1 cellular context compared by ENCODE assay signal in genomic region chr1:243471026-243471685, GRCh38.
TF ChIP-seq lines count a peak whose summit lies in the region.

No MANE protein-coding gene starts in this region.

TF ChIP-seq in H1, 55 proteins besides CTCF, POLR2A, EP300 and RAD21 (continued from another document):
- TF ChIP-seq, protein P1, sequence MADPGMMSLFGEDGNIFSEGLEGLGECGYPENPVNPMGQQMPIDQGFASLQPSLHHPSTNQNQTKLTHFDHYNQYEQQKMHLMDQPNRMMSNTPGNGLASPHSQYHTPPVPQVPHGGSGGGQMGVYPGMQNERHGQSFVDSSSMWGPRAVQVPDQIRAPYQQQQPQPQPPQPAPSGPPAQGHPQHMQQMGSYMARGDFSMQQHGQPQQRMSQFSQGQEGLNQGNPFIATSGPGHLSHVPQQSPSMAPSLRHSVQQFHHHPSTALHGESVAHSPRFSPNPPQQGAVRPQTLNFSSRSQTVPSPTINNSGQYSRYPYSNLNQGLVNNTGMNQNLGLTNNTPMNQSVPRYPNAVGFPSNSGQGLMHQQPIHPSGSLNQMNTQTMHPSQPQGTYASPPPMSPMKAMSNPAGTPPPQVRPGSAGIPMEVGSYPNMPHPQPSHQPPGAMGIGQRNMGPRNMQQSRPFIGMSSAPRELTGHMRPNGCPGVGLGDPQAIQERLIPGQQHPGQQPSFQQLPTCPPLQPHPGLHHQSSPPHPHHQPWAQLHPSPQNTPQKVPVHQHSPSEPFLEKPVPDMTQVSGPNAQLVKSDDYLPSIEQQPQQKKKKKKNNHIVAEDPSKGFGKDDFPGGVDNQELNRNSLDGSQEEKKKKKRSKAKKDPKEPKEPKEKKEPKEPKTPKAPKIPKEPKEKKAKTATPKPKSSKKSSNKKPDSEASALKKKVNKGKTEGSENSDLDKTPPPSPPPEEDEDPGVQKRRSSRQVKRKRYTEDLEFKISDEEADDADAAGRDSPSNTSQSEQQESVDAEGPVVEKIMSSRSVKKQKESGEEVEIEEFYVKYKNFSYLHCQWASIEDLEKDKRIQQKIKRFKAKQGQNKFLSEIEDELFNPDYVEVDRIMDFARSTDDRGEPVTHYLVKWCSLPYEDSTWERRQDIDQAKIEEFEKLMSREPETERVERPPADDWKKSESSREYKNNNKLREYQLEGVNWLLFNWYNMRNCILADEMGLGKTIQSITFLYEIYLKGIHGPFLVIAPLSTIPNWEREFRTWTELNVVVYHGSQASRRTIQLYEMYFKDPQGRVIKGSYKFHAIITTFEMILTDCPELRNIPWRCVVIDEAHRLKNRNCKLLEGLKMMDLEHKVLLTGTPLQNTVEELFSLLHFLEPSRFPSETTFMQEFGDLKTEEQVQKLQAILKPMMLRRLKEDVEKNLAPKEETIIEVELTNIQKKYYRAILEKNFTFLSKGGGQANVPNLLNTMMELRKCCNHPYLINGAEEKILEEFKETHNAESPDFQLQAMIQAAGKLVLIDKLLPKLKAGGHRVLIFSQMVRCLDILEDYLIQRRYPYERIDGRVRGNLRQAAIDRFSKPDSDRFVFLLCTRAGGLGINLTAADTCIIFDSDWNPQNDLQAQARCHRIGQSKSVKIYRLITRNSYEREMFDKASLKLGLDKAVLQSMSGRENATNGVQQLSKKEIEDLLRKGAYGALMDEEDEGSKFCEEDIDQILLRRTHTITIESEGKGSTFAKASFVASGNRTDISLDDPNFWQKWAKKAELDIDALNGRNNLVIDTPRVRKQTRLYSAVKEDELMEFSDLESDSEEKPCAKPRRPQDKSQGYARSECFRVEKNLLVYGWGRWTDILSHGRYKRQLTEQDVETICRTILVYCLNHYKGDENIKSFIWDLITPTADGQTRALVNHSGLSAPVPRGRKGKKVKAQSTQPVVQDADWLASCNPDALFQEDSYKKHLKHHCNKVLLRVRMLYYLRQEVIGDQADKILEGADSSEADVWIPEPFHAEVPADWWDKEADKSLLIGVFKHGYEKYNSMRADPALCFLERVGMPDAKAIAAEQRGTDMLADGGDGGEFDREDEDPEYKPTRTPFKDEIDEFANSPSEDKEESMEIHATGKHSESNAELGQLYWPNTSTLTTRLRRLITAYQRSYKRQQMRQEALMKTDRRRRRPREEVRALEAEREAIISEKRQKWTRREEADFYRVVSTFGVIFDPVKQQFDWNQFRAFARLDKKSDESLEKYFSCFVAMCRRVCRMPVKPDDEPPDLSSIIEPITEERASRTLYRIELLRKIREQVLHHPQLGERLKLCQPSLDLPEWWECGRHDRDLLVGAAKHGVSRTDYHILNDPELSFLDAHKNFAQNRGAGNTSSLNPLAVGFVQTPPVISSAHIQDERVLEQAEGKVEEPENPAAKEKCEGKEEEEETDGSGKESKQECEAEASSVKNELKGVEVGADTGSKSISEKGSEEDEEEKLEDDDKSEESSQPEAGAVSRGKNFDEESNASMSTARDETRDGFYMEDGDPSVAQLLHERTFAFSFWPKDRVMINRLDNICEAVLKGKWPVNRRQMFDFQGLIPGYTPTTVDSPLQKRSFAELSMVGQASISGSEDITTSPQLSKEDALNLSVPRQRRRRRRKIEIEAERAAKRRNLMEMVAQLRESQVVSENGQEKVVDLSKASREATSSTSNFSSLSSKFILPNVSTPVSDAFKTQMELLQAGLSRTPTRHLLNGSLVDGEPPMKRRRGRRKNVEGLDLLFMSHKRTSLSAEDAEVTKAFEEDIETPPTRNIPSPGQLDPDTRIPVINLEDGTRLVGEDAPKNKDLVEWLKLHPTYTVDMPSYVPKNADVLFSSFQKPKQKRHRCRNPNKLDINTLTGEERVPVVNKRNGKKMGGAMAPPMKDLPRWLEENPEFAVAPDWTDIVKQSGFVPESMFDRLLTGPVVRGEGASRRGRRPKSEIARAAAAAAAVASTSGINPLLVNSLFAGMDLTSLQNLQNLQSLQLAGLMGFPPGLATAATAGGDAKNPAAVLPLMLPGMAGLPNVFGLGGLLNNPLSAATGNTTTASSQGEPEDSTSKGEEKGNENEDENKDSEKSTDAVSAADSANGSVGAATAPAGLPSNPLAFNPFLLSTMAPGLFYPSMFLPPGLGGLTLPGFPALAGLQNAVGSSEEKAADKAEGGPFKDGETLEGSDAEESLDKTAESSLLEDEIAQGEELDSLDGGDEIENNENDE (IDR thresholded peaks at IDR 0.05; ENCODE audit: insufficient replicate concordance, low read length): no peak
- TF ChIP-seq MAFK (IDR thresholded peaks at IDR 0.05; ENCODE audit: low read depth, low read length): no peak
- no peak for TF ChIP-seq KDM5A (IDR thresholded peaks at IDR 0.05; ENCODE audit: low read length)
- no peak for TF ChIP-seq E2F6 (IDR thresholded peaks at IDR 0.05)
- TF ChIP-seq CTBP2 (IDR thresholded peaks at IDR 0.05; ENCODE audit: borderline replicate concordance, insufficient read depth, insufficient read length, low read length): no peak
- no peak for TF ChIP-seq CBX5 (IDR thresholded peaks at IDR 0.05; ENCODE audit: low read depth, low read length)
- TF ChIP-seq SP2 (IDR thresholded peaks at IDR 0.05; ENCODE audit: low read length): no peak
- no peak for TF ChIP-seq RFX5 (IDR thresholded peaks at IDR 0.05; ENCODE audit: borderline replicate concordance, low read depth, low read length)
- TF ChIP-seq BRCA1 (IDR thresholded peaks at IDR 0.05; ENCODE audit: low read depth, low read length): no peak
- TF ChIP-seq ATF3 (IDR thresholded peaks at IDR 0.05; ENCODE audit: insufficient read depth, low read depth, low read length): no peak
- TF ChIP-seq ASH2L (IDR thresholded peaks at IDR 0.05; ENCODE audit: low read length): no peak
- TF ChIP-seq NRF1 (IDR thresholded peaks at IDR 0.05; ENCODE audit: low read depth, low read length): no peak
- no peak for TF ChIP-seq KDM1A (IDR thresholded peaks at IDR 0.05; ENCODE audit: borderline replicate concordance, low read length)
- TF ChIP-seq ZNF274 (IDR thresholded peaks at IDR 0.05; ENCODE audit: borderline replicate concordance, extremely low read depth, low read length): no peak
- no peak for TF ChIP-seq SP1 (IDR thresholded peaks at IDR 0.05; ENCODE audit: low read depth, low read length)
- no peak for TF ChIP-seq TBP (IDR thresholded peaks at IDR 0.05; ENCODE audit: low read depth, low read length)
- no peak for TF ChIP-seq POLR2AphosphoS5 (IDR thresholded peaks at IDR 0.05; ENCODE audit: low read depth, low read length)
- no peak for TF ChIP-seq SIX5 (IDR thresholded peaks at IDR 0.05; ENCODE audit: low read depth, low read length)
